In genomic region chr14:103111297-103111981, GRCh38 we compare ENCODE assay signal across 2 cellular contexts.
TF ChIP-seq lines count a peak whose summit lies in the region.

No MANE protein-coding gene starts in this region.

TF ChIP-seq in GM23338, 12 proteins besides CTCF, POLR2A, EP300 and RAD21 (continued from another document):
- TF ChIP-seq ZNF462 (CRISPR knock-in tag; IDR thresholded peaks at IDR 0.05), result no peak
- TF ChIP-seq NANOG (IDR thresholded peaks at IDR 0.05; ENCODE audit: borderline replicate concordance), result no peak
- TF ChIP-seq STAT1 (IDR thresholded peaks at IDR 0.05; ENCODE audit: unreplicated experiment), result no peak
- TF ChIP-seq REST (IDR thresholded peaks at IDR 0.05; ENCODE audit: unreplicated experiment), result no peak
- no peak for TF ChIP-seq EZH2 (IDR thresholded peaks at IDR 0.05; ENCODE audit: low read depth, unreplicated experiment)
- TF ChIP-seq ZNF331 (CRISPR knock-in tag; IDR thresholded peaks at IDR 0.05; ENCODE audit: low read depth), result no peak
- no peak for TF ChIP-seq JUNB (IDR thresholded peaks at IDR 0.05; ENCODE audit: unreplicated experiment)

TF ChIP-seq in liver, 16 proteins besides CTCF, POLR2A, EP300 and RAD21 (continued from another document):
- TF ChIP-seq REST (IDR thresholded peaks at IDR 0.05) (no peak), YY1 (IDR thresholded peaks at IDR 0.05) (no peak), SP1 (IDR thresholded peaks at IDR 0.05) (no peak), ATF3 (IDR thresholded peaks at IDR 0.05) (no peak), FOXA1 (IDR thresholded peaks at IDR 0.05) (no peak), HNF4G (IDR thresholded peaks at IDR 0.05) (no peak), JUND (IDR thresholded peaks at IDR 0.05) (no peak)
